In the genomic region with DNA sequence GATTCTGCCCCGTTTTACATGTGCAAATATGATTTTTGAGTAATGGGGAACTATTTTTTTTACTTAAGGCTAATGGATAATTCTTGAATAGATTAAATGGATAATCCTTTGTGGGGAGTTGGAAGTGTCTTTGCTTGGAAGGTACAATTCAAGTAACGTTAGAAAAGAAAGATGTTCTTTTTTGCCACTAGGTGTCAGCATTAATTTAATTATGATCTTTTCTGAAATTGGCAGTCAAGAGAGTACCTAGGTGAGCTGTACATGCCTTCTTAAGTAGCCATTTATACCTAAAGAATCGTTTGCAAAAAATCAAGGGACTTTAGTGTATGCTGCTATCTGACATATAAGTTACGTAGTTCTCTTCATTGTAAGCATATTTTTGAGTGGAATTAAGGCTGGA, we compare ENCODE assay signal across 8 cellular contexts. TPM values are rescaled to one million over a fixed set of nuclear protein-coding genes. Genes with fewer than 3 reads are reported as not detected.
DNase-seq lines count a peak whose midpoint lies in the region; ATAC-seq and TF ChIP-seq lines count a peak whose summit lies in the region.

No MANE protein-coding gene starts in this region.

- WGBS in lung, 2 donors = 14 to 19% methylated on average over 4 of the region's 4 CpGs

- no peak overlapping the region for H2AFZ ChIP-seq in Karpas-422 (ENCODE audit: low read length)

- H3K4me1 ChIP-seq in BLaER1 = peaks cover 32% of the 10 kb centered on the region
- peaks cover 24% of the 10 kb centered on the region for H3K4me1 ChIP-seq in Karpas-422 (ENCODE audit: low read length)
- no peaks in the 10 kb centered on the region for H3K4me1 ChIP-seq in lung (ENCODE audit: control insufficient read depth in 2 of 2, insufficient read depth in 2 of 2, low read length in 2 of 2)

- peak overlapping the region; percentile 93 for H3K4me2 ChIP-seq in BLaER1
- peak overlapping the region; percentile 96 for H3K4me2 ChIP-seq in Karpas-422 (ENCODE audit: low read depth, low read length, poor library complexity, severe bottlenecking)

- H3K9ac ChIP-seq in BLaER1 = no peak overlapping the region
- H3K9ac ChIP-seq in Karpas-422 (ENCODE audit: low read length) = 0 out of 2 replicates have a peak overlapping the region, but pooled peaks have one; percentile 11

- ATAC-seq in GM18517 (IDR thresholded peaks at IDR 0.05; ENCODE audit: unreplicated experiment) (peak; percentile 52), lung (ENCODE audit: insufficient read depth, low FRiP score) (no peak), HG02852 (IDR thresholded peaks at IDR 0.05; ENCODE audit: unreplicated experiment) (no peak)

- H3K27ac ChIP-seq in BLaER1 = no peak overlapping the region
- H3K27ac ChIP-seq in Karpas-422 (ENCODE audit: low read length) = no peak overlapping the region
- H3K27ac ChIP-seq in lung (ENCODE audit: low read depth in 1 of 2, low read length in 1 of 2) = no peak overlapping the region

- no peaks in the 10 kb centered on the region for H3K27me3 ChIP-seq in BLaER1
- no peaks in the 10 kb centered on the region for H3K27me3 ChIP-seq in Karpas-422 (ENCODE audit: low read length)
- H3K27me3 ChIP-seq in lung (ENCODE audit: control insufficient read depth, insufficient read depth) = no peaks in the 10 kb centered on the region

- H4K20me1 ChIP-seq in BLaER1 (peaks cover 62% of the 10 kb centered on the region), Karpas-422 (ENCODE audit: insufficient read depth, low read depth, low read length) (peaks cover 11% of the 10 kb centered on the region; the same call in 1 of the 2 replicates)

- H3K36me3 ChIP-seq in BLaER1 (peaks cover 18% of the 10 kb centered on the region; the same call in 1 of the 2 replicates), Karpas-422 (ENCODE audit: insufficient read depth, low read length) (peaks cover 11% of the 10 kb centered on the region; the same call in 1 of the 2 replicates), lung (ENCODE audit: control insufficient read depth in 2 of 2, insufficient read depth in 2 of 2, low read length in 2 of 2) (no peaks in the 10 kb centered on the region)

- H3K4me3 ChIP-seq in BLaER1 (no peak overlapping the region), Karpas-422 (ENCODE audit: low read length) (peak overlapping the region; percentile 84), lung (no peak overlapping the region)

- TF ChIP-seq CTCF in lung (IDR thresholded peaks at IDR 0.05; ENCODE audit: control extremely low read depth, extremely low read depth) = peak; percentile 40

- H3K9me3 ChIP-seq in BLaER1 = no peaks in the 10 kb centered on the region
- no peaks in the 10 kb centered on the region for H3K9me3 ChIP-seq in Karpas-422 (ENCODE audit: low read length)
- H3K9me3 ChIP-seq in lung (ENCODE audit: control insufficient read depth in 2 of 2, insufficient read depth in 1 of 2, low read length in 1 of 2) = no peaks in the 10 kb centered on the region

- peak; percentile 88 for DNase-seq in Karpas-422
- DNase-seq in OCI-M1 (lab: John Stamatoyannopoulos, UW) = peak; percentile 86
- DNase-seq in cerebellum (ENCODE audit: low spot score) = peak; percentile 66
- DNase-seq in lung (ENCODE audit: low spot score) = no peak
- no peak for DNase-seq in GOT3 (lab: John Stamatoyannopoulos, UW)

- no peaks in the 10 kb centered on the region for H3K9me2 ChIP-seq in Karpas-422 (replicated peaks; ENCODE audit: insufficient read depth, low read length)

- H3K79me2 ChIP-seq in Karpas-422 (ENCODE audit: low read length) = peaks cover 66% of the 10 kb centered on the region

RNA-seq across cellular contexts. Expression of a gene that starts 2.2 kb away (rescaled TPM):
- total RNA-seq in Karpas-422 (2014; rRNA removed; shearing (Covaris generic); ENCODE audit: low replicate concordance) = 20.8 and 33.4 TPM in 2 replicates
- 42.8 TPM for total RNA-seq in cerebellum
- 10 to 100 TPM; 27.4 to 41.5 TPM for total RNA-seq in lung
- polyA plus RNA-seq in lung = 10 to 100 TPM; 10.1 to 11.9 TPM

Comparison
In these comparisons a context has a peak if more than half of its experiments do, and no peak if none do; other contexts are left out.
1. DNase-seq: peak in Karpas-422 (single experiment), OCI-M1 (single experiment) and cerebellum (single experiment); none in lung (single experiment) and GOT3 (single experiment).